Comparison of ENCODE assay signal across 25 cellular contexts in the genomic region with DNA sequence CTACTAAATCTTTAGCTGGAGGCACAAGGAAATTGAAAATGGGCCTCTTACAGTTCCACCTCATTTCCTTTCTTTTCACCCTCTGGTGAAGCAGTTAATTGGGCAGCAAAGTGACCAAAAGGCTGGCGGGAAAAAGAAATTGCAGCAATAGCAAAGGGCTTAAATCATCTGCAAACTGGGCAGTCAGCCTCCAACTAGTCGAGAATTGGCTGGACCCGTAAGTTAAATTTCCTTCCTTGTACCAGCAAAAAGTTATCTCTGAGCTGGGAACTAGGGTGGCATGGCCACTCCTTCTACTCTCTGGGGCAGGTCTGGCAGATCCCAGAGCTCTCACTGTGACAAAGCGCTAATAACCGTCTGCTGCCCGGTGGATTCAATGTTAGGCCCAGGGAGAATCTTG. TPM values are rescaled to one million over a fixed set of nuclear protein-coding genes. Genes with fewer than 3 reads are reported as not detected.
DNase-seq lines count a peak whose midpoint lies in the region; ATAC-seq and TF ChIP-seq lines count a peak whose summit lies in the region.
"Had no signal": no experiment of that assay in that cellular context is flagged by ENCODE, and none has a peak within 500 bp of the region (broad histone marks: within the 10 kb centered on the region; RNA-seq: fewer than 3 reads in every experiment).

No MANE protein-coding gene starts in this region.

- H3K4me3 ChIP-seq in GM23248, result no peak overlapping the region
- no peak overlapping the region for H3K4me3 ChIP-seq in ectodermal cell (ENCODE audit: insufficient read depth, low read depth, low read length)
- no peak overlapping the region for H3K4me3 ChIP-seq in heart right ventricle
- no peak overlapping the region for H3K4me3 ChIP-seq in uterus
- H3K4me3 ChIP-seq: hepatocyte, sigmoid colon, testis had no signal

- no peaks in the 10 kb centered on the region for H3K27me3 ChIP-seq in GM23248 (replicated peaks; ENCODE audit: insufficient read depth)
- no peaks in the 10 kb centered on the region for H3K27me3 ChIP-seq in ectodermal cell (ENCODE audit: control insufficient read depth, insufficient read depth, low read length, poor library complexity, severe bottlenecking)
- H3K27me3 ChIP-seq in heart right ventricle, result no peaks in the 10 kb centered on the region
- no peaks in the 10 kb centered on the region for H3K27me3 ChIP-seq in uterus
- H3K27me3 ChIP-seq: hepatocyte, sigmoid colon, testis had no signal

- H3K9me3 ChIP-seq in GM23248 (ENCODE audit: low read depth), result no peaks in the 10 kb centered on the region
- H3K9me3 ChIP-seq in ectodermal cell (ENCODE audit: control insufficient read depth, low read length), result no peaks in the 10 kb centered on the region
- no peaks in the 10 kb centered on the region for H3K9me3 ChIP-seq in heart right ventricle
- no peaks in the 10 kb centered on the region for H3K9me3 ChIP-seq in uterus
- H3K9me3 ChIP-seq: sigmoid colon, testis had no signal

- H3K9me2 ChIP-seq in GM23248 (ENCODE audit: insufficient read depth), result no peaks in the 10 kb centered on the region

- H3F3A ChIP-seq in GM23248 (ENCODE audit: insufficient read depth), result peaks cover 15% of the 10 kb centered on the region

- no peak for TF ChIP-seq POLR2A in uterus (IDR thresholded peaks at IDR 0.05)

- no peaks in the 10 kb centered on the region for H3K79me2 ChIP-seq in GM23248 (ENCODE audit: insufficient read depth)
- H3K79me2 ChIP-seq: hepatocyte had no signal

- intact Hi-C loops in heart right ventricle (cut with DNase I), result no loop called here
- intact Hi-C loops in uterus (cut with DNase I; ENCODE audit: low total_unique reads), result no loop called here

- H3K4me1 ChIP-seq in GM23248 (ENCODE audit: insufficient read depth) (peaks cover 14% of the 10 kb centered on the region), ectodermal cell (ENCODE audit: control insufficient read depth, insufficient read depth, low read length) (peaks cover 17% of the 10 kb centered on the region), heart right ventricle (peaks cover 6 to 56% (median 22%) of the 10 kb centered on the region in 9 donors), uterus (peaks cover 0 to 3% of the 10 kb centered on the region in 2 donors)

- WGBS in GM23248 (ENCODE audit: low coverage in 1 of 2, low lambda C conversion rate in 2 of 2, missing lambda C conversion rate in 2 of 2), 2 experiments, result 42% methylated on average over 6 of the region's 6 CpGs
- 94 to 95% methylated on average over 6 of the region's 6 CpGs for WGBS in ectodermal cell, 2 experiments
- whole genome bisulfite sequencing in heart right ventricle, 2 donors, result 54 to 65% methylated on average over 6 of the region's 6 CpGs

- no peak overlapping the region for H3K27ac ChIP-seq in GM23248
- H3K27ac ChIP-seq in ectodermal cell (ENCODE audit: insufficient read depth, low read depth, low read length, poor library complexity, severe bottlenecking), result peak overlapping the region; percentile 1
- peak overlapping the region; percentile 1 to 80 (median 68) for H3K27ac ChIP-seq in heart right ventricle
- H3K27ac ChIP-seq in uterus, result no peak overlapping the region
- H3K27ac ChIP-seq: hepatocyte, testis had no signal

- ATAC-seq in heart right ventricle (peak in 6 of 8 donors; percentile 42 to 67 (median 56)), HG02885 (IDR thresholded peaks at IDR 0.05; ENCODE audit: poor library complexity, unreplicated experiment) (no peak)
- ATAC-seq: activated T-cell treated with anti-CD3 and anti-CD28 coated beads, Interleukin-2, amount 50 U/mL, for 72 hours; stimulated activated memory B cell treated with anti-CD40 and anti-IgM and Interleukin-4, amounts not matched to agents 10 μg/mL and 1 μg/mL and 100 μg/mL, for 72 hours had no signal

- no peaks in the 10 kb centered on the region for H4K20me1 ChIP-seq in GM23248 (ENCODE audit: insufficient read depth)

- in situ Hi-C loops in GM23248 (cut with MboI), result no loop called here

- peaks cover 65% of the 10 kb centered on the region for H3K36me3 ChIP-seq in GM23248 (ENCODE audit: low read depth)
- peaks cover 75% of the 10 kb centered on the region for H3K36me3 ChIP-seq in ectodermal cell (ENCODE audit: control insufficient read depth, insufficient read depth, low read length)
- peaks cover 0 to 100% (median 67%) of the 10 kb centered on the region in 9 donors for H3K36me3 ChIP-seq in heart right ventricle
- H3K36me3 ChIP-seq in uterus, result no peaks in the 10 kb centered on the region

- TF ChIP-seq CTCF in heart right ventricle (IDR thresholded peaks at IDR 0.05) (no peak), uterus (IDR thresholded peaks at IDR 0.05) (no peak)

- no peak overlapping the region for H3K9ac ChIP-seq in GM23248

- H3K4me2 ChIP-seq in GM23248 (ENCODE audit: unreplicated experiment), result no peak overlapping the region
- H3K4me2 ChIP-seq: hepatocyte had no signal

- DNase-seq in GM23248 (peak; percentile 50), heart right ventricle (no peak), renal cortical epithelial cell (ENCODE audit: low read depth) (peak; percentile 15), uterus (no peak), H4 (ENCODE audit: low spot score) (no peak), HCEC 1CT (no peak)
- DNase-seq: activated CD4-positive, alpha-beta T cell treated with anti-CD3 and anti-CD28 coated beads for 1 hour; activated CD8-positive, alpha-beta memory T cell treated with anti-CD3 and anti-CD28 coated beads for 24 hours; activated T-cell treated with anti-CD3 and anti-CD28 coated beads, Interleukin-2, amount 50 U/mL, for 72 hours; CD4-positive, CD25-positive, alpha-beta regulatory T cell; Karpas-422; NCI-H1930; NCI-H510A; sigmoid colon; testis had no signal

- no peak overlapping the region for H2AFZ ChIP-seq in GM23248
- H2AFZ ChIP-seq: hepatocyte had no signal

RNA-seq across cellular contexts. Expression of gene GHRH, which starts 33.5 kb away (rescaled TPM):
- not detected in 2 replicates for total RNA-seq in GM23248 (2014; rRNA removed; shearing (Covaris generic))
- polyA plus RNA-seq in GM23248 (2016; fragmentation: Nextera tagmentation; extraction: Ambion mirVana) (not detected in 2 replicates), heart right ventricle (1 to 10 TPM in 1 of 2 donors, not detected in 1; 1.8 TPM)
- polyA plus RNA-seq in ectodermal cell (2013, experiment 1 of 4), result not detected
- 0.53 TPM for polyA plus RNA-seq in ectodermal cell (2013, experiment 2 of 4)
- polyA plus RNA-seq in ectodermal cell (2013, experiment 3 of 4), result not detected
- polyA plus RNA-seq in ectodermal cell (2013, experiment 4 of 4), result 0.49 TPM
- total RNA-seq in heart right ventricle (1 to 10 TPM in 1 of 10 donors, under 1 TPM in 1, not detected in 8; 0.85 to 2.5 TPM), renal cortical epithelial cell (not detected in 2 replicates), uterus (not detected)
- not detected in 2 replicates for total RNA-seq in H4 (2014; rRNA removed; shearing (Covaris generic))
- total RNA-seq: activated T-cell treated with anti-CD3 and anti-CD28 coated beads, Interleukin-2, amount 50 U/mL, for 72 hours; astrocyte; CD4-positive, CD25-positive, alpha-beta regulatory T cell; hepatocyte; HT1080; myocyte; omental fat pad; RPMI7951; sigmoid colon; testis had no signal
- polyA plus RNA-seq: AG04450; CD4-positive, CD25-positive, alpha-beta regulatory T cell; hepatocyte; sigmoid colon had no signal

RNA-seq across cellular contexts. Expression of gene MROH8, which starts 48.8 kb away (rescaled TPM):
- total RNA-seq in GM23248 (2014; rRNA removed; shearing (Covaris generic)), result 0.25 and 4.2 TPM in 2 replicates
- polyA plus RNA-seq in GM23248 (2016; fragmentation: Nextera tagmentation; extraction: Ambion mirVana), result 0.89 and 1.0 TPM in 2 replicates
- 3.3 TPM for polyA plus RNA-seq in ectodermal cell (2013, experiment 1 of 4)
- polyA plus RNA-seq in ectodermal cell (2013, experiment 2 of 4), result 2.9 TPM
- 2.8 TPM for polyA plus RNA-seq in ectodermal cell (2013, experiment 3 of 4)
- polyA plus RNA-seq in ectodermal cell (2013, experiment 4 of 4), result 3.6 TPM
- total RNA-seq in heart right ventricle, result 1 to 10 TPM; 5.1 to 10.0 (median 6.5) TPM
- 1 to 10 TPM; 1.8 to 5.9 TPM for polyA plus RNA-seq in heart right ventricle
- 1.1 and 1.2 TPM in 2 replicates for total RNA-seq in renal cortical epithelial cell
- total RNA-seq in uterus, result 10 to 100 TPM in 1 of 4 donors, 1 to 10 TPM in 3; 4.4 to 14.1 (median 6.2) TPM
- total RNA-seq in H4 (2014; rRNA removed; shearing (Covaris generic)), result 0.72 and 1.2 TPM in 2 replicates

RNA-seq across cellular contexts. Expression of gene RPN2, which starts 49.0 kb away (rescaled TPM):
- 339 and 368 TPM in 2 replicates for total RNA-seq in GM23248 (2014; rRNA removed; shearing (Covaris generic))
- 370 and 379 TPM in 2 replicates for polyA plus RNA-seq in GM23248 (2016; fragmentation: Nextera tagmentation; extraction: Ambion mirVana)
- 273 TPM for polyA plus RNA-seq in ectodermal cell (2013, experiment 1 of 4)
- polyA plus RNA-seq in ectodermal cell (2013, experiment 2 of 4), result 269 TPM
- polyA plus RNA-seq in ectodermal cell (2013, experiment 3 of 4), result 225 TPM
- polyA plus RNA-seq in ectodermal cell (2013, experiment 4 of 4), result 233 TPM
- total RNA-seq in heart right ventricle, result 100 to 1,000 TPM in 4 of 10 donors, 10 to 100 TPM in 6; 75.4 to 163 (median 95.2) TPM
- polyA plus RNA-seq in heart right ventricle, result 100 to 1,000 TPM in 1 of 2 donors, 10 to 100 TPM in 1; 30.9 to 166 TPM
- 180 and 272 TPM in 2 replicates for total RNA-seq in renal cortical epithelial cell
- total RNA-seq in uterus, result 100 to 1,000 TPM in 2 of 4 donors, 10 to 100 TPM in 2; 74.4 to 161 (median 107) TPM
- total RNA-seq in H4 (2014; rRNA removed; shearing (Covaris generic)), result 380 and 405 TPM in 2 replicates

Comparison
In these comparisons a context has a peak if more than half of its experiments do, and no peak if none do; other contexts are left out.
1. DNase-seq: peak in GM23248 (single experiment) and renal cortical epithelial cell (single experiment); none in heart right ventricle (0 of 2), uterus (0 of 2), H4 (single experiment) and HCEC 1CT (single experiment).
2. H3K27ac ChIP-seq: peak in ectodermal cell (single experiment) and heart right ventricle (10 of 10); none in GM23248 (single experiment) and uterus (0 of 2).